In genomic region chr2:159891917-159892691, GRCh38 we compare ENCODE assay signal across 10 cellular contexts. TPM values are rescaled to one million over a fixed set of nuclear protein-coding genes. Genes with fewer than 3 reads are reported as not detected.
DNase-seq lines count a peak whose midpoint lies in the region; ATAC-seq and TF ChIP-seq lines count a peak whose summit lies in the region.
"Had no signal": no experiment of that assay in that cellular context is flagged by ENCODE, and none has a peak within 500 bp of the region (broad histone marks: within the 10 kb centered on the region; RNA-seq: fewer than 3 reads in every experiment).

No MANE protein-coding gene starts in this region.

- H3K4me3 ChIP-seq in neutrophil (ENCODE audit: low read depth in 1 of 2, low read length in 1 of 2): no peak overlapping the region

- H3K27ac Mint-ChIP-seq in activated CD8-positive, alpha-beta memory T cell treated with anti-CD3 and anti-CD28 coated beads, Interleukin-2, amount 10 ng/mL, durations not matched to agents 7 days and 5 days: no peak overlapping the region
- H3K27ac Mint-ChIP-seq: T-helper 2 cell treated with Interferon-gamma antibody and Interleukin-4, amounts not matched to agents 5 μg/mL and 100 μg/mL, for 36 hours had no signal

- no peaks in the 10 kb centered on the region for H3K9me3 ChIP-seq in neutrophil

- H3K4me1 Mint-ChIP-seq in activated CD8-positive, alpha-beta memory T cell treated with anti-CD3 and anti-CD28 coated beads, Interleukin-2, amount 10 ng/mL, durations not matched to agents 7 days and 5 days: peaks cover 24% of the 10 kb centered on the region

- no peaks in the 10 kb centered on the region for H3K27me3 ChIP-seq in neutrophil

- H3K4me3 Mint-ChIP-seq in activated CD8-positive, alpha-beta memory T cell treated with anti-CD3 and anti-CD28 coated beads, Interleukin-2, amount 10 ng/mL, durations not matched to agents 7 days and 5 days: no peak overlapping the region
- H3K4me3 Mint-ChIP-seq: T-helper 2 cell treated with Interferon-gamma antibody and Interleukin-4, amounts not matched to agents 5 μg/mL and 100 μg/mL, for 36 hours had no signal

- H3K36me3 ChIP-seq in neutrophil: peaks cover 12% of the 10 kb centered on the region

- CTCF ChIA-PET in activated CD8-positive, alpha-beta memory T cell treated with anti-CD3 and anti-CD28 coated beads, Interleukin-2, amount 10 ng/mL, durations not matched to agents 7 days and 5 days (lab: Charles Lee): no interaction called here

- peaks cover 41 to 48% of the 10 kb centered on the region in 2 experiments for H3K4me1 ChIP-seq in neutrophil (ENCODE audit: control insufficient read depth in 1 of 2, insufficient read depth in 1 of 2, low read depth in 1 of 2, low read length in 1 of 2)

- H3K36me3 Mint-ChIP-seq in activated CD8-positive, alpha-beta memory T cell treated with anti-CD3 and anti-CD28 coated beads, Interleukin-2, amount 10 ng/mL, durations not matched to agents 7 days and 5 days: peaks cover 24% of the 10 kb centered on the region

- H3K27ac ChIP-seq in neutrophil: peak overlapping the region; percentile 72

- TF ChIP-seq CTCF in neutrophil (IDR thresholded peaks at IDR 0.05): no peak

- H3K27me3 Mint-ChIP-seq in activated CD8-positive, alpha-beta memory T cell treated with anti-CD3 and anti-CD28 coated beads, Interleukin-2, amount 10 ng/mL, durations not matched to agents 7 days and 5 days: no peaks in the 10 kb centered on the region

- ATAC-seq in GM18909 (IDR thresholded peaks at IDR 0.05; ENCODE audit: poor library complexity, unreplicated experiment) (peak; percentile 34), HG03196 (IDR thresholded peaks at IDR 0.05; ENCODE audit: unreplicated experiment) (peak; percentile 29)
- no peak for ATAC-seq in activated CD8-positive, alpha-beta memory T cell treated with anti-CD3 and anti-CD28 coated beads, Interleukin-2, amount 10 ng/mL, durations not matched to agents 7 days and 5 days
- ATAC-seq in activated CD4-positive, CD25-positive, alpha-beta regulatory T cell treated with anti-CD3 and anti-CD28 coated beads, Interleukin-2, amount 50 U/mL, for 24 hours: no peak

- no peaks in the 10 kb centered on the region for H3K9me3 Mint-ChIP-seq in activated CD8-positive, alpha-beta memory T cell treated with anti-CD3 and anti-CD28 coated beads, Interleukin-2, amount 10 ng/mL, durations not matched to agents 7 days and 5 days (ENCODE audit: low read depth)
- H3K9me3 Mint-ChIP-seq: T-helper 2 cell treated with Interferon-gamma antibody and Interleukin-4, amounts not matched to agents 5 μg/mL and 100 μg/mL, for 36 hours had no signal

- DNase-seq in astrocyte of the hippocampus (ENCODE audit: low read depth, low spot score): peak; percentile 73
- DNase-seq in activated CD8-positive, alpha-beta memory T cell treated with anti-CD3 and anti-CD28 coated beads, Interleukin-2, amount 10 ng/mL, durations not matched to agents 7 days and 5 days: no peak
- no peak for DNase-seq in foreskin melanocyte
- DNase-seq: cerebellar nuclear complex, NCI-H187 treated with DMSO at 0.1 percent for 48 hours had no signal

RNA-seq across cellular contexts. Expression of gene LY75, which starts 12.5 kb away (rescaled TPM):
- 10 to 100 TPM; 20.9 to 23.4 TPM for total RNA-seq in activated CD8-positive, alpha-beta memory T cell treated with anti-CD3 and anti-CD28 coated beads, Interleukin-2, amount 10 ng/mL, durations not matched to agents 7 days and 5 days

Comparison
In these comparisons a context has a peak if more than half of its experiments do, and no peak if none do; other contexts are left out.
1. ATAC-seq: peak in GM18909 (single experiment) and HG03196 (single experiment); none in activated CD8-positive, alpha-beta memory T cell treated with anti-CD3 and anti-CD28 coated beads, Interleukin-2, amount 10 ng/mL, durations not matched to agents 7 days and 5 days (single experiment) and activated CD4-positive, CD25-positive, alpha-beta regulatory T cell treated with anti-CD3 and anti-CD28 coated beads, Interleukin-2, amount 50 U/mL, for 24 hours (0 of 2).